ENCODE assay signal across 1 cellular context in the genomic region with DNA sequence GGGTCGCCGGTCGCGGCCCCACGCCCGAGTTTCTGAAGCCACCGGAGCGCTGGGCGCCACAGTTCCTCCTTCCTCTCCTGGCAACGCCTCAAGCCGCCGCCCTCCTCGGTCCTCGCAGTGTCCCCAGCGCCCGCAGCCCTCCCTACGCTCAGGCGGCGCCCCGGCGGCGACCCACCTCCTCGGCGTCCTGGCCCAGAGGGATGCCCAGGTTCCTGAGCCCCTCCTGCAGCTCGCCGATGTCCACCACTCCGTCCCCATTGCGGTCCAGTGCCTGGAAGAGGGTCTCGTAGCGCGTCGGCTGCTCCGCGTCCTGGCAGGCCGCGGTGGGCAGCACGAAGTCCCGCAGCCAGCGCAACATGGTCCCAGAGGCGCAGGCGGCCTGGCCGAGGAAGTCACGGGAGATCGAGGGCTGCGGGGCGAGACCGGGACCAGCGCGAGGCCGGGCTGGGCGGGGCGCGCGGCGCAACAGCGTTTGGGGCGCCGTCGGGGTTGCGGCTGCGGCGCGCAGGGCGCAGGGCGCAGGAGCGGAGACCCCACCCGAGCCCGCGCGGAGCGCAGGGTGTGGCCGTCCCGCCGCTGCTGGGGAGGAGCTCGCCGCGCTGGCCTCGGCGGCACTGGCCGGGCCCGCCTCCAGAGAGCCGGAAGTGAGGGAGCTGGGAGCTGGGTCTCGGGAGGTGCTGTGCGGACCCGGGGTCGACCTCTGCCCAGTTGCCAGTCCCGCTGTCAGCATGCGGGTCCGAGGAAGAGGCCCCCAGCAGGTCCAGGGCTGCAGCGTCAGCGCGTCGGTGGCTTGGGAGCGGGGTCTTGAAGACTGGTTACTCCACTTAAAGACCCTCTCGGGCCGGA.
A peak's percentile ranks its signal among the peaks of the same experiment; 100 is the strongest.
TF ChIP-seq lines count a peak whose summit lies in the region.

A gene (minus strand): TSS at position 563 of the 846 bp plus-strand sequence. CDS start 205 bp downstream, at position 358.

TF ChIP-seq in GM23338, 12 proteins besides CTCF, POLR2A, EP300 and RAD21 (continued from another document):
- TF ChIP-seq, protein P1, sequence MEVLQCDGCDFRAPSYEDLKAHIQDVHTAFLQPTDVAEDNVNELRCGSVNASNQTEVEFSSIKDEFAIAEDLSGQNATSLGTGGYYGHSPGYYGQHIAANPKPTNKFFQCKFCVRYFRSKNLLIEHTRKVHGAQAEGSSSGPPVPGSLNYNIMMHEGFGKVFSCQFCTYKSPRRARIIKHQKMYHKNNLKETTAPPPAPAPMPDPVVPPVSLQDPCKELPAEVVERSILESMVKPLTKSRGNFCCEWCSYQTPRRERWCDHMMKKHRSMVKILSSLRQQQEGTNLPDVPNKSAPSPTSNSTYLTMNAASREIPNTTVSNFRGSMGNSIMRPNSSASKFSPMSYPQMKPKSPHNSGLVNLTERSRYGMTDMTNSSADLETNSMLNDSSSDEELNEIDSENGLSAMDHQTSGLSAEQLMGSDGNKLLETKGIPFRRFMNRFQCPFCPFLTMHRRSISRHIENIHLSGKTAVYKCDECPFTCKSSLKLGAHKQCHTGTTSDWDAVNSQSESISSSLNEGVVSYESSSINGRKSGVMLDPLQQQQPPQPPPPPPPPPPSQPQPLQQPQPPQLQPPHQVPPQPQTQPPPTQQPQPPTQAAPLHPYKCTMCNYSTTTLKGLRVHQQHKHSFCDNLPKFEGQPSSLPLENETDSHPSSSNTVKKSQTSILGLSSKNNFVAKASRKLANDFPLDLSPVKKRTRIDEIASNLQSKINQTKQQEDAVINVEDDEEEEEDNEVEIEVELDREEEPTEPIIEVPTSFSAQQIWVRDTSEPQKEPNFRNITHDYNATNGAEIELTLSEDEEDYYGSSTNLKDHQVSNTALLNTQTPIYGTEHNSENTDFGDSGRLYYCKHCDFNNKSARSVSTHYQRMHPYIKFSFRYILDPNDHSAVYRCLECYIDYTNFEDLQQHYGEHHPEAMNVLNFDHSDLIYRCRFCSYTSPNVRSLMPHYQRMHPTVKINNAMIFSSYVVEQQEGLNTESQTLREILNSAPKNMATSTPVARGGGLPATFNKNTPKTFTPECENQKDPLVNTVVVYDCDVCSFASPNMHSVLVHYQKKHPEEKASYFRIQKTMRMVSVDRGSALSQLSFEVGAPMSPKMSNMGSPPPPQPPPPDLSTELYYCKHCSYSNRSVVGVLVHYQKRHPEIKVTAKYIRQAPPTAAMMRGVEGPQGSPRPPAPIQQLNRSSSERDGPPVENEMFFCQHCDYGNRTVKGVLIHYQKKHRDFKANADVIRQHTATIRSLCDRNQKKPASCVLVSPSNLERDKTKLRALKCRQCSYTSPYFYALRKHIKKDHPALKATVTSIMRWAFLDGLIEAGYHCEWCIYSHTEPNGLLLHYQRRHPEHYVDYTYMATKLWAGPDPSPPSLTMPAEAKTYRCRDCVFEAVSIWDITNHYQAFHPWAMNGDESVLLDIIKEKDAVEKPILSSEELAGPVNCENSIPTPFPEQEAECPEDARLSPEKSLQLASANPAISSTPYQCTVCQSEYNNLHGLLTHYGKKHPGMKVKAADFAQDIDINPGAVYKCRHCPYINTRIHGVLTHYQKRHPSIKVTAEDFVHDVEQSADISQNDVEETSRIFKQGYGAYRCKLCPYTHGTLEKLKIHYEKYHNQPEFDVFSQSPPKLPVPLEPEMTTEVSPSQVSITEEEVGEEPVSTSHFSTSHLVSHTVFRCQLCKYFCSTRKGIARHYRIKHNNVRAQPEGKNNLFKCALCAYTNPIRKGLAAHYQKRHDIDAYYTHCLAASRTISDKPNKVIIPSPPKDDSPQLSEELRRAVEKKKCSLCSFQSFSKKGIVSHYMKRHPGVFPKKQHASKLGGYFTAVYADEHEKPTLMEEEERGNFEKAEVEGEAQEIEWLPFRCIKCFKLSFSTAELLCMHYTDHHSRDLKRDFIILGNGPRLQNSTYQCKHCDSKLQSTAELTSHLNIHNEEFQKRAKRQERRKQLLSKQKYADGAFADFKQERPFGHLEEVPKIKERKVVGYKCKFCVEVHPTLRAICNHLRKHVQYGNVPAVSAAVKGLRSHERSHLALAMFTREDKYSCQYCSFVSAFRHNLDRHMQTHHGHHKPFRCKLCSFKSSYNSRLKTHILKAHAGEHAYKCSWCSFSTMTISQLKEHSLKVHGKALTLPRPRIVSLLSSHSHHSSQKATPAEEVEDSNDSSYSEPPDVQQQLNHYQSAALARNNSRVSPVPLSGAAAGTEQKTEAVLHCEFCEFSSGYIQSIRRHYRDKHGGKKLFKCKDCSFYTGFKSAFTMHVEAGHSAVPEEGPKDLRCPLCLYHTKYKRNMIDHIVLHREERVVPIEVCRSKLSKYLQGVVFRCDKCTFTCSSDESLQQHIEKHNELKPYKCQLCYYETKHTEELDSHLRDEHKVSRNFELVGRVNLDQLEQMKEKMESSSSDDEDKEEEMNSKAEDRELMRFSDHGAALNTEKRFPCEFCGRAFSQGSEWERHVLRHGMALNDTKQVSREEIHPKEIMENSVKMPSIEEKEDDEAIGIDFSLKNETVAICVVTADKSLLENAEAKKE (CRISPR knock-in tag; IDR thresholded peaks at IDR 0.05): no peak
- TF ChIP-seq EZH2 (IDR thresholded peaks at IDR 0.05; ENCODE audit: low read depth, unreplicated experiment) (no peak), ZNF331 (CRISPR knock-in tag; IDR thresholded peaks at IDR 0.05; ENCODE audit: low read depth) (no peak), POLR2AphosphoS5 (IDR thresholded peaks at IDR 0.05; ENCODE audit: low read depth) (peak; percentile 53; the same call in 1 of the 2 replicates), CREB1 (CRISPR knock-in tag; IDR thresholded peaks at IDR 0.05; ENCODE audit: low read depth) (no peak)
TF ChIP-seq in GM23338: peak in this region for 1.
